Comparison of ENCODE assay signal across 1 cellular context in genomic region chr19:23286477-23286876, GRCh38.
TF ChIP-seq lines count a peak whose summit lies in the region.

No MANE protein-coding gene starts in this region.

TF ChIP-seq in GM12878, 131 proteins besides CTCF, POLR2A, EP300 and RAD21 (continued from another document):
- TF ChIP-seq RELB (IDR thresholded peaks at IDR 0.05; ENCODE audit: low read depth) (no peak), FOXM1 (IDR thresholded peaks at IDR 0.05; ENCODE audit: low read depth, low read length) (no peak), ZBTB40 (IDR thresholded peaks at IDR 0.05; ENCODE audit: borderline replicate concordance) (no peak), PBX3 (IDR thresholded peaks at IDR 0.05; ENCODE audit: insufficient replicate concordance, low read depth, low read length) (no peak)
